Comparison of ENCODE assay signal across 2 cellular contexts in the genomic region with DNA sequence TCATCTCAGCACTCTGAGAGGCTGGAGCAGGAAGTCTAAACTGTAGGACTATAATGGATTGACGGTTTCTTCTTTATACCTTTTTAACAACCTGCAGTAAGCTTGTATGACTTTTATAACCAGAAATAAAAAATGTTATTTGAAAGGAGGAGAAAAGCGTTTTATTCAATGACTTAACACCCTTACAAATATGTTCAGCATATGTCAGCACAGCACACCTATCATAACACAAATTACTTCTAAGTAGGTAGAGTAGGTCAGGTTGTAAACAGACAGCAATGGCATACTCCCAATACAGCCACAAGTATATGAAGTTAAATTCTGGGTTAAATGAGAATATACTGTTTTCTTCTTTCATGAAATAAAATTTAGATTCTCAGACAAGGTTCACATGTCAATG.
TF ChIP-seq lines count a peak whose summit lies in the region.

No MANE protein-coding gene starts in this region.

TF ChIP-seq in GM23338, 12 proteins besides CTCF, POLR2A, EP300 and RAD21 (continues in another document):
- TF ChIP-seq EZH2 (IDR thresholded peaks at IDR 0.05; ENCODE audit: low read depth, unreplicated experiment) (no peak), STAT1 (IDR thresholded peaks at IDR 0.05; ENCODE audit: unreplicated experiment) (no peak), JUNB (IDR thresholded peaks at IDR 0.05; ENCODE audit: unreplicated experiment) (no peak), EZH2phosphoT487 (IDR thresholded peaks at IDR 0.05; ENCODE audit: unreplicated experiment) (no peak), CREB1 (CRISPR knock-in tag; IDR thresholded peaks at IDR 0.05; ENCODE audit: low read depth) (no peak), POLR2AphosphoS5 (IDR thresholded peaks at IDR 0.05; ENCODE audit: low read depth) (no peak), ZNF114 (CRISPR knock-in tag; IDR thresholded peaks at IDR 0.05) (no peak), ZNF331 (CRISPR knock-in tag; IDR thresholded peaks at IDR 0.05; ENCODE audit: low read depth) (no peak), NANOG (IDR thresholded peaks at IDR 0.05; ENCODE audit: borderline replicate concordance) (no peak)
- TF ChIP-seq, protein P1, sequence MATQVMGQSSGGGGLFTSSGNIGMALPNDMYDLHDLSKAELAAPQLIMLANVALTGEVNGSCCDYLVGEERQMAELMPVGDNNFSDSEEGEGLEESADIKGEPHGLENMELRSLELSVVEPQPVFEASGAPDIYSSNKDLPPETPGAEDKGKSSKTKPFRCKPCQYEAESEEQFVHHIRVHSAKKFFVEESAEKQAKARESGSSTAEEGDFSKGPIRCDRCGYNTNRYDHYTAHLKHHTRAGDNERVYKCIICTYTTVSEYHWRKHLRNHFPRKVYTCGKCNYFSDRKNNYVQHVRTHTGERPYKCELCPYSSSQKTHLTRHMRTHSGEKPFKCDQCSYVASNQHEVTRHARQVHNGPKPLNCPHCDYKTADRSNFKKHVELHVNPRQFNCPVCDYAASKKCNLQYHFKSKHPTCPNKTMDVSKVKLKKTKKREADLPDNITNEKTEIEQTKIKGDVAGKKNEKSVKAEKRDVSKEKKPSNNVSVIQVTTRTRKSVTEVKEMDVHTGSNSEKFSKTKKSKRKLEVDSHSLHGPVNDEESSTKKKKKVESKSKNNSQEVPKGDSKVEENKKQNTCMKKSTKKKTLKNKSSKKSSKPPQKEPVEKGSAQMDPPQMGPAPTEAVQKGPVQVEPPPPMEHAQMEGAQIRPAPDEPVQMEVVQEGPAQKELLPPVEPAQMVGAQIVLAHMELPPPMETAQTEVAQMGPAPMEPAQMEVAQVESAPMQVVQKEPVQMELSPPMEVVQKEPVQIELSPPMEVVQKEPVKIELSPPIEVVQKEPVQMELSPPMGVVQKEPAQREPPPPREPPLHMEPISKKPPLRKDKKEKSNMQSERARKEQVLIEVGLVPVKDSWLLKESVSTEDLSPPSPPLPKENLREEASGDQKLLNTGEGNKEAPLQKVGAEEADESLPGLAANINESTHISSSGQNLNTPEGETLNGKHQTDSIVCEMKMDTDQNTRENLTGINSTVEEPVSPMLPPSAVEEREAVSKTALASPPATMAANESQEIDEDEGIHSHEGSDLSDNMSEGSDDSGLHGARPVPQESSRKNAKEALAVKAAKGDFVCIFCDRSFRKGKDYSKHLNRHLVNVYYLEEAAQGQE (IDR thresholded peaks at IDR 0.05; ENCODE audit: unreplicated experiment) = no peak
- TF ChIP-seq, protein P2, sequence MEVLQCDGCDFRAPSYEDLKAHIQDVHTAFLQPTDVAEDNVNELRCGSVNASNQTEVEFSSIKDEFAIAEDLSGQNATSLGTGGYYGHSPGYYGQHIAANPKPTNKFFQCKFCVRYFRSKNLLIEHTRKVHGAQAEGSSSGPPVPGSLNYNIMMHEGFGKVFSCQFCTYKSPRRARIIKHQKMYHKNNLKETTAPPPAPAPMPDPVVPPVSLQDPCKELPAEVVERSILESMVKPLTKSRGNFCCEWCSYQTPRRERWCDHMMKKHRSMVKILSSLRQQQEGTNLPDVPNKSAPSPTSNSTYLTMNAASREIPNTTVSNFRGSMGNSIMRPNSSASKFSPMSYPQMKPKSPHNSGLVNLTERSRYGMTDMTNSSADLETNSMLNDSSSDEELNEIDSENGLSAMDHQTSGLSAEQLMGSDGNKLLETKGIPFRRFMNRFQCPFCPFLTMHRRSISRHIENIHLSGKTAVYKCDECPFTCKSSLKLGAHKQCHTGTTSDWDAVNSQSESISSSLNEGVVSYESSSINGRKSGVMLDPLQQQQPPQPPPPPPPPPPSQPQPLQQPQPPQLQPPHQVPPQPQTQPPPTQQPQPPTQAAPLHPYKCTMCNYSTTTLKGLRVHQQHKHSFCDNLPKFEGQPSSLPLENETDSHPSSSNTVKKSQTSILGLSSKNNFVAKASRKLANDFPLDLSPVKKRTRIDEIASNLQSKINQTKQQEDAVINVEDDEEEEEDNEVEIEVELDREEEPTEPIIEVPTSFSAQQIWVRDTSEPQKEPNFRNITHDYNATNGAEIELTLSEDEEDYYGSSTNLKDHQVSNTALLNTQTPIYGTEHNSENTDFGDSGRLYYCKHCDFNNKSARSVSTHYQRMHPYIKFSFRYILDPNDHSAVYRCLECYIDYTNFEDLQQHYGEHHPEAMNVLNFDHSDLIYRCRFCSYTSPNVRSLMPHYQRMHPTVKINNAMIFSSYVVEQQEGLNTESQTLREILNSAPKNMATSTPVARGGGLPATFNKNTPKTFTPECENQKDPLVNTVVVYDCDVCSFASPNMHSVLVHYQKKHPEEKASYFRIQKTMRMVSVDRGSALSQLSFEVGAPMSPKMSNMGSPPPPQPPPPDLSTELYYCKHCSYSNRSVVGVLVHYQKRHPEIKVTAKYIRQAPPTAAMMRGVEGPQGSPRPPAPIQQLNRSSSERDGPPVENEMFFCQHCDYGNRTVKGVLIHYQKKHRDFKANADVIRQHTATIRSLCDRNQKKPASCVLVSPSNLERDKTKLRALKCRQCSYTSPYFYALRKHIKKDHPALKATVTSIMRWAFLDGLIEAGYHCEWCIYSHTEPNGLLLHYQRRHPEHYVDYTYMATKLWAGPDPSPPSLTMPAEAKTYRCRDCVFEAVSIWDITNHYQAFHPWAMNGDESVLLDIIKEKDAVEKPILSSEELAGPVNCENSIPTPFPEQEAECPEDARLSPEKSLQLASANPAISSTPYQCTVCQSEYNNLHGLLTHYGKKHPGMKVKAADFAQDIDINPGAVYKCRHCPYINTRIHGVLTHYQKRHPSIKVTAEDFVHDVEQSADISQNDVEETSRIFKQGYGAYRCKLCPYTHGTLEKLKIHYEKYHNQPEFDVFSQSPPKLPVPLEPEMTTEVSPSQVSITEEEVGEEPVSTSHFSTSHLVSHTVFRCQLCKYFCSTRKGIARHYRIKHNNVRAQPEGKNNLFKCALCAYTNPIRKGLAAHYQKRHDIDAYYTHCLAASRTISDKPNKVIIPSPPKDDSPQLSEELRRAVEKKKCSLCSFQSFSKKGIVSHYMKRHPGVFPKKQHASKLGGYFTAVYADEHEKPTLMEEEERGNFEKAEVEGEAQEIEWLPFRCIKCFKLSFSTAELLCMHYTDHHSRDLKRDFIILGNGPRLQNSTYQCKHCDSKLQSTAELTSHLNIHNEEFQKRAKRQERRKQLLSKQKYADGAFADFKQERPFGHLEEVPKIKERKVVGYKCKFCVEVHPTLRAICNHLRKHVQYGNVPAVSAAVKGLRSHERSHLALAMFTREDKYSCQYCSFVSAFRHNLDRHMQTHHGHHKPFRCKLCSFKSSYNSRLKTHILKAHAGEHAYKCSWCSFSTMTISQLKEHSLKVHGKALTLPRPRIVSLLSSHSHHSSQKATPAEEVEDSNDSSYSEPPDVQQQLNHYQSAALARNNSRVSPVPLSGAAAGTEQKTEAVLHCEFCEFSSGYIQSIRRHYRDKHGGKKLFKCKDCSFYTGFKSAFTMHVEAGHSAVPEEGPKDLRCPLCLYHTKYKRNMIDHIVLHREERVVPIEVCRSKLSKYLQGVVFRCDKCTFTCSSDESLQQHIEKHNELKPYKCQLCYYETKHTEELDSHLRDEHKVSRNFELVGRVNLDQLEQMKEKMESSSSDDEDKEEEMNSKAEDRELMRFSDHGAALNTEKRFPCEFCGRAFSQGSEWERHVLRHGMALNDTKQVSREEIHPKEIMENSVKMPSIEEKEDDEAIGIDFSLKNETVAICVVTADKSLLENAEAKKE (CRISPR knock-in tag; IDR thresholded peaks at IDR 0.05) = no peak

TF ChIP-seq in K562, 482 proteins besides CTCF, POLR2A, EP300 and RAD21:
- TF ChIP-seq PCBP1 (IDR thresholded peaks at IDR 0.05; ENCODE audit: low read depth, low read length, poor library complexity, severe bottlenecking) (no peak), ZKSCAN8 (CRISPR knock-in tag; IDR thresholded peaks at IDR 0.05) (no peak), RBM25 (IDR thresholded peaks at IDR 0.05; ENCODE audit: low read depth, low read length, severe bottlenecking) (no peak), GTF2A2 (tag; IDR thresholded peaks at IDR 0.05) (no peak), CBFB (CRISPR knock-in tag; IDR thresholded peaks at IDR 0.05) (no peak), PHB (CRISPR knock-in tag; IDR thresholded peaks at IDR 0.05) (no peak), LARP7 (IDR thresholded peaks at IDR 0.05) (no peak), NFE2L1 (tag; IDR thresholded peaks at IDR 0.05; ENCODE audit: borderline replicate concordance, low read depth) (no peak), ZNF146 (CRISPR knock-in tag; IDR thresholded peaks at IDR 0.05; ENCODE audit: unreplicated experiment) (no peak), ZFP1 (CRISPR knock-in tag; IDR thresholded peaks at IDR 0.05) (no peak), HDAC8 (tag; IDR thresholded peaks at IDR 0.05) (no peak), MAFF (IDR thresholded peaks at IDR 0.05; ENCODE audit: low read length) (no peak), HSF4 (CRISPR knock-in tag; IDR thresholded peaks at IDR 0.05; ENCODE audit: borderline replicate concordance) (no peak), HDAC2 (IDR thresholded peaks at IDR 0.05) (no peak)
- TF ChIP-seq, protein P3, sequence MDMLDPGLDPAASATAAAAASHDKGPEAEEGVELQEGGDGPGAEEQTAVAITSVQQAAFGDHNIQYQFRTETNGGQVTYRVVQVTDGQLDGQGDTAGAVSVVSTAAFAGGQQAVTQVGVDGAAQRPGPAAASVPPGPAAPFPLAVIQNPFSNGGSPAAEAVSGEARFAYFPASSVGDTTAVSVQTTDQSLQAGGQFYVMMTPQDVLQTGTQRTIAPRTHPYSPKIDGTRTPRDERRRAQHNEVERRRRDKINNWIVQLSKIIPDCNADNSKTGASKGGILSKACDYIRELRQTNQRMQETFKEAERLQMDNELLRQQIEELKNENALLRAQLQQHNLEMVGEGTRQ (CRISPR knock-in tag; IDR thresholded peaks at IDR 0.05) = no peak
- TF ChIP-seq, protein P4, sequence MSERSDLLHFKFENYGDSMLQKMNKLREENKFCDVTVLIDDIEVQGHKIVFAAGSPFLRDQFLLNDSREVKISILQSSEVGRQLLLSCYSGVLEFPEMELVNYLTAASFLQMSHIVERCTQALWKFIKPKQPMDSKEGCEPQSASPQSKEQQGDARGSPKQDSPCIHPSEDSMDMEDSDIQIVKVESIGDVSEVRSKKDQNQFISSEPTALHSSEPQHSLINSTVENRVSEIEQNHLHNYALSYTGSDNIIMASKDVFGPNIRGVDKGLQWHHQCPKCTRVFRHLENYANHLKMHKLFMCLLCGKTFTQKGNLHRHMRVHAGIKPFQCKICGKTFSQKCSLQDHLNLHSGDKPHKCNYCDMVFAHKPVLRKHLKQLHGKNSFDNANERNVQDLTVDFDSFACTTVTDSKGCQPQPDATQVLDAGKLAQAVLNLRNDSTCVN (CRISPR knock-in tag; IDR thresholded peaks at IDR 0.05) = no peak
